16 cellular contexts compared by ENCODE assay signal in genomic region chr11:129728571-129728970, GRCh38.
DNase-seq lines count a peak whose midpoint lies in the region; ATAC-seq and TF ChIP-seq lines count a peak whose summit lies in the region.
"Had no signal": no experiment of that assay in that cellular context is flagged by ENCODE, and none has a peak within 500 bp of the region (broad histone marks: within the 10 kb centered on the region; RNA-seq: fewer than 3 reads in every experiment).

No MANE protein-coding gene starts in this region.

- H3K4me1 ChIP-seq in naive thymus-derived CD4-positive, alpha-beta T cell (ENCODE audit: control insufficient read depth in 2 of 2, insufficient read depth in 2 of 2, low read length in 2 of 2): no peaks in the 10 kb centered on the region
- peaks cover 4% of the 10 kb centered on the region for H3K4me1 ChIP-seq in foreskin keratinocyte

- POLR2A ChIA-PET in naive thymus-derived CD4-positive, alpha-beta T cell (lab: Charles Lee): no interaction called here

- ATAC-seq in esophagus mucosa (peak; percentile 53), foreskin keratinocyte (no peak)
- no peak for ATAC-seq in activated CD4-positive, CD25-positive, alpha-beta regulatory T cell treated with anti-CD3 and anti-CD28 coated beads, Interleukin-2, amount 50 U/mL, for 24 hours
- no peak for ATAC-seq in naive thymus-derived CD4-positive, alpha-beta T cell
- ATAC-seq: Panc1 had no signal

- intact Hi-C loops in activated CD4-positive, alpha-beta T cell treated with anti-CD3 and anti-CD28 coated beads, Interleukin-2, amount 10 ng/mL, durations not matched to agents 24 days and 14 days (cut with micrococcal nuclease): no loop called here
- intact Hi-C loops in naive thymus-derived CD4-positive, alpha-beta T cell (cut with micrococcal nuclease): no loop called here

- H3K36me3 Mint-ChIP-seq in activated CD4-positive, alpha-beta T cell treated with anti-CD3 and anti-CD28 coated beads, Interleukin-2, amount 10 ng/mL, durations not matched to agents 24 days and 14 days (ENCODE audit: low read depth): no peaks in the 10 kb centered on the region
- H3K36me3 Mint-ChIP-seq in naive thymus-derived CD4-positive, alpha-beta T cell: peaks cover 0 to 38% (median 13%) of the 10 kb centered on the region in 5 donors
- H3K36me3 Mint-ChIP-seq: memory B cell had no signal

- H3K9me3 ChIP-seq in WERI-Rb-1 (ENCODE audit: severe bottlenecking): no peaks in the 10 kb centered on the region
- H3K9me3 ChIP-seq in naive thymus-derived CD4-positive, alpha-beta T cell (ENCODE audit: control insufficient read depth in 2 of 3, low read length in 3 of 3): no peaks in the 10 kb centered on the region
- H3K9me3 ChIP-seq: suprapubic skin had no signal

- CTCF ChIA-PET in naive thymus-derived CD4-positive, alpha-beta T cell (lab: Charles Lee): interaction anchor here (0.6 kb wide), 1 partner anchor 24 kb away, joined by 3 read pairs; no protein-coding TSS in a partner anchor

- no peaks in the 10 kb centered on the region for H3K27me3 Mint-ChIP-seq in activated CD4-positive, alpha-beta T cell treated with anti-CD3 and anti-CD28 coated beads, Interleukin-2, amount 10 ng/mL, durations not matched to agents 24 days and 14 days
- H3K27me3 Mint-ChIP-seq in naive thymus-derived CD4-positive, alpha-beta T cell: no peaks in the 10 kb centered on the region

- TF ChIP-seq CTCF in WERI-Rb-1 (IDR thresholded peaks at IDR 0.05; ENCODE audit: low read depth, low read length) (no peak), foreskin keratinocyte (conservative IDR thresholded peaks at IDR 0.05) (no peak)

- peaks cover 98% of the 10 kb centered on the region for H3K27me3 ChIP-seq in WERI-Rb-1 (ENCODE audit: insufficient read depth, low read depth, severe bottlenecking)
- H3K27me3 ChIP-seq in naive thymus-derived CD4-positive, alpha-beta T cell (ENCODE audit: control insufficient read depth in 2 of 2, insufficient read depth in 2 of 2, low read length in 2 of 2): no peaks in the 10 kb centered on the region
- peaks cover 23% of the 10 kb centered on the region for H3K27me3 ChIP-seq in foreskin keratinocyte
- H3K27me3 ChIP-seq: suprapubic skin had no signal

- no peak overlapping the region for H3K4me3 ChIP-seq in WERI-Rb-1 (ENCODE audit: low read depth, low read length)
- no peak overlapping the region for H3K4me3 ChIP-seq in naive thymus-derived CD4-positive, alpha-beta T cell (ENCODE audit: low read length)
- H3K4me3 ChIP-seq: suprapubic skin had no signal

- H3K27ac Mint-ChIP-seq in activated CD4-positive, alpha-beta T cell treated with anti-CD3 and anti-CD28 coated beads, Interleukin-2, amount 10 ng/mL, durations not matched to agents 24 days and 14 days: no peak overlapping the region
- H3K27ac Mint-ChIP-seq in naive thymus-derived CD4-positive, alpha-beta T cell: no peak overlapping the region
- H3K27ac Mint-ChIP-seq: CD8-positive, alpha-beta memory T cell; HFFc6; memory B cell had no signal

- H3K9me3 Mint-ChIP-seq in activated CD4-positive, alpha-beta T cell treated with anti-CD3 and anti-CD28 coated beads, Interleukin-2, amount 10 ng/mL, durations not matched to agents 24 days and 14 days: no peaks in the 10 kb centered on the region
- peaks cover 0 to 2% (median 0%) of the 10 kb centered on the region in 11 donors for H3K9me3 Mint-ChIP-seq in naive thymus-derived CD4-positive, alpha-beta T cell
- H3K9me3 Mint-ChIP-seq: HFFc6, memory B cell had no signal

- no peaks in the 10 kb centered on the region for H3K4me1 Mint-ChIP-seq in activated CD4-positive, alpha-beta T cell treated with anti-CD3 and anti-CD28 coated beads, Interleukin-2, amount 10 ng/mL, durations not matched to agents 24 days and 14 days
- peaks cover 0 to 11% (median 5%) of the 10 kb centered on the region in 7 donors for H3K4me1 Mint-ChIP-seq in naive thymus-derived CD4-positive, alpha-beta T cell
- H3K4me1 Mint-ChIP-seq: CD8-positive, alpha-beta memory T cell; memory B cell had no signal

- H3K27ac ChIP-seq in WERI-Rb-1 (no peak overlapping the region), foreskin keratinocyte (no peak overlapping the region)
- H3K27ac ChIP-seq in naive thymus-derived CD4-positive, alpha-beta T cell (ENCODE audit: low read depth, low read length): no peak overlapping the region
- H3K27ac ChIP-seq: suprapubic skin had no signal

- no peaks in the 10 kb centered on the region for H3K36me3 ChIP-seq in WERI-Rb-1
- H3K36me3 ChIP-seq in naive thymus-derived CD4-positive, alpha-beta T cell (ENCODE audit: control insufficient read depth in 2 of 3, insufficient read depth in 3 of 3, low read length in 3 of 3): no peaks in the 10 kb centered on the region
- H3K36me3 ChIP-seq: suprapubic skin had no signal

- DNase-seq in activated CD4-positive, alpha-beta T cell treated with anti-CD3 and anti-CD28 coated beads, Interleukin-2, amount 10 ng/mL, durations not matched to agents 24 days and 14 days: peak; percentile 44
- no peak for DNase-seq in activated CD4-positive, alpha-beta T cell treated with anti-CD3 and anti-CD28 coated beads, Interleukin-2, amount 50 U/mL, for 1 hour
- DNase-seq in NCI-H510A treated with DMSO at 0.1 percent for 48 hours (lab: John Stamatoyannopoulos, UW) (peak; percentile 98), WERI-Rb-1 (no peak), foreskin keratinocyte (no peak)
- no peak for DNase-seq in naive thymus-derived CD4-positive, alpha-beta T cell
- DNase-seq: activated CD4-positive, alpha-beta T cell treated with anti-CD3 and anti-CD28 coated beads for 48 hours; aorta; CD8-positive, alpha-beta memory T cell; dermis blood vessel endothelial cell; HFFc6 had no signal

- no peak overlapping the region for H3K4me3 Mint-ChIP-seq in activated CD4-positive, alpha-beta T cell treated with anti-CD3 and anti-CD28 coated beads, Interleukin-2, amount 10 ng/mL, durations not matched to agents 24 days and 14 days
- H3K4me3 Mint-ChIP-seq in naive thymus-derived CD4-positive, alpha-beta T cell: no peak overlapping the region
- H3K4me3 Mint-ChIP-seq: CD8-positive, alpha-beta memory T cell; HFFc6; memory B cell had no signal

Comparison
In these comparisons a context has a peak if more than half of its experiments do, and no peak if none do; other contexts are left out.
1. DNase-seq: peak in activated CD4-positive, alpha-beta T cell treated with anti-CD3 and anti-CD28 coated beads, Interleukin-2, amount 10 ng/mL, durations not matched to agents 24 days and 14 days (single experiment) and NCI-H510A treated with DMSO at 0.1 percent for 48 hours (single experiment); none in activated CD4-positive, alpha-beta T cell treated with anti-CD3 and anti-CD28 coated beads, Interleukin-2, amount 50 U/mL, for 1 hour (single experiment), WERI-Rb-1 (single experiment), naive thymus-derived CD4-positive, alpha-beta T cell (0 of 9) and foreskin keratinocyte (0 of 2).